Comparison of ENCODE assay signal across 9 cellular contexts in genomic region chr5:23506329-23507236, GRCh38. TPM values are rescaled to one million over a fixed set of nuclear protein-coding genes. Genes with fewer than 3 reads are reported as not detected.
A peak's percentile ranks its signal among the peaks of the same experiment; 100 is the strongest.
DNase-seq lines count a peak whose midpoint lies in the region; ATAC-seq, FAIRE-seq and TF ChIP-seq lines count a peak whose summit lies in the region.
"Had no signal": no experiment of that assay in that cellular context is flagged by ENCODE, and none has a peak within 500 bp of the region (broad histone marks: within the 10 kb centered on the region; RNA-seq: fewer than 3 reads in every experiment).

No MANE protein-coding gene starts in this region.

- peaks cover 23% of the 10 kb centered on the region for H3K36me3 Mint-ChIP-seq in natural killer cell
- peaks cover 8% of the 10 kb centered on the region for H3K36me3 Mint-ChIP-seq in natural killer cell treated with Interleukin-12 subunit alpha and Interleukin-12 subunit beta and Interleukin-15 and Interleukin-18, amount 100 ng/mL, for 72 hours

- H3K27ac Mint-ChIP-seq in natural killer cell: no peak overlapping the region
- H3K27ac Mint-ChIP-seq in natural killer cell treated with Interleukin-12 subunit alpha and Interleukin-12 subunit beta and Interleukin-15 and Interleukin-18, amount 100 ng/mL, for 72 hours: no peak overlapping the region

- peaks cover 15 to 21% of the 10 kb centered on the region in 2 donors for H3K9me3 Mint-ChIP-seq in natural killer cell
- H3K9me3 Mint-ChIP-seq in natural killer cell treated with Interleukin-12 subunit alpha and Interleukin-12 subunit beta and Interleukin-15 and Interleukin-18, amount 100 ng/mL, for 72 hours: peaks cover 27% of the 10 kb centered on the region

- no peaks in the 10 kb centered on the region for H3K27me3 Mint-ChIP-seq in natural killer cell (ENCODE audit: low read depth in 2 of 2)
- H3K27me3 Mint-ChIP-seq in natural killer cell treated with Interleukin-12 subunit alpha and Interleukin-12 subunit beta and Interleukin-15 and Interleukin-18, amount 100 ng/mL, for 72 hours: no peaks in the 10 kb centered on the region

- FAIRE-seq in urothelium cell line (lab: Jason Lieb, UNC): peak; percentile 88
- FAIRE-seq: frontal cortex had no signal

- no peak overlapping the region for H3K4me3 Mint-ChIP-seq in natural killer cell
- H3K4me3 Mint-ChIP-seq in natural killer cell treated with Interleukin-12 subunit alpha and Interleukin-12 subunit beta and Interleukin-15 and Interleukin-18, amount 100 ng/mL, for 72 hours: no peak overlapping the region

- ATAC-seq in natural killer cell: peak in 2 of 3 donors; percentile 42 to 54
- no peak for ATAC-seq in natural killer cell treated with Interleukin-12 subunit alpha and Interleukin-12 subunit beta and Interleukin-15 and Interleukin-18, amount 100 ng/mL, for 72 hours
- ATAC-seq in GM19023 (IDR thresholded peaks at IDR 0.05; ENCODE audit: unreplicated experiment): no peak
- ATAC-seq in GM21825 (IDR thresholded peaks at IDR 0.05; ENCODE audit: unreplicated experiment): no peak

- no peak for DNase-seq in natural killer cell
- no peak for DNase-seq in natural killer cell treated with Interleukin-12 subunit alpha and Interleukin-12 subunit beta and Interleukin-15 and Interleukin-18, amount 100 ng/mL, for 72 hours (ENCODE audit: low spot score)
- peak; percentile 16 for DNase-seq in SW480 (ENCODE audit: low spot score)
- peak; percentile 12 for DNase-seq in inferior parietal cortex (ENCODE audit: extremely low spot score)
- DNase-seq in urothelium cell line (ENCODE audit: low spot score): peak; percentile 66
- no peak for DNase-seq in activated gamma-delta T cell treated with Interleukin-2 at 50 U/mL for 16 hours

- intact Hi-C loops in natural killer cell (cut with micrococcal nuclease): no loop called here

- no peaks in the 10 kb centered on the region for H3K4me1 Mint-ChIP-seq in natural killer cell
- H3K4me1 Mint-ChIP-seq in natural killer cell treated with Interleukin-12 subunit alpha and Interleukin-12 subunit beta and Interleukin-15 and Interleukin-18, amount 100 ng/mL, for 72 hours (ENCODE audit: low read depth in 2 of 2): no peaks in the 10 kb centered on the region

- TF ChIP-seq CTCF in natural killer cell (IDR thresholded peaks at IDR 0.05): no peak

RNA-seq across cellular contexts. Expression of gene PRDM9, which starts 0.8 kb away (rescaled TPM):
- total RNA-seq in natural killer cell: not detected
- not detected for total RNA-seq in natural killer cell treated with Interleukin-12 subunit alpha and Interleukin-12 subunit beta and Interleukin-15 and Interleukin-18, amount 100 ng/mL, for 72 hours
- total RNA-seq: frontal cortex had no signal

Comparison
In these comparisons a context has a peak if more than half of its experiments do, and no peak if none do; other contexts are left out.
1. ATAC-seq: peak in natural killer cell (2 of 3); none in natural killer cell treated with Interleukin-12 subunit alpha and Interleukin-12 subunit beta and Interleukin-15 and Interleukin-18, amount 100 ng/mL, for 72 hours (0 of 2), GM19023 (single experiment) and GM21825 (single experiment).
2. DNase-seq: peak in SW480 (single experiment), inferior parietal cortex (single experiment) and urothelium cell line (single experiment); none in natural killer cell (single experiment), natural killer cell treated with Interleukin-12 subunit alpha and Interleukin-12 subunit beta and Interleukin-15 and Interleukin-18, amount 100 ng/mL, for 72 hours (single experiment) and activated gamma-delta T cell treated with Interleukin-2 at 50 U/mL for 16 hours (single experiment).